In the genomic region with DNA sequence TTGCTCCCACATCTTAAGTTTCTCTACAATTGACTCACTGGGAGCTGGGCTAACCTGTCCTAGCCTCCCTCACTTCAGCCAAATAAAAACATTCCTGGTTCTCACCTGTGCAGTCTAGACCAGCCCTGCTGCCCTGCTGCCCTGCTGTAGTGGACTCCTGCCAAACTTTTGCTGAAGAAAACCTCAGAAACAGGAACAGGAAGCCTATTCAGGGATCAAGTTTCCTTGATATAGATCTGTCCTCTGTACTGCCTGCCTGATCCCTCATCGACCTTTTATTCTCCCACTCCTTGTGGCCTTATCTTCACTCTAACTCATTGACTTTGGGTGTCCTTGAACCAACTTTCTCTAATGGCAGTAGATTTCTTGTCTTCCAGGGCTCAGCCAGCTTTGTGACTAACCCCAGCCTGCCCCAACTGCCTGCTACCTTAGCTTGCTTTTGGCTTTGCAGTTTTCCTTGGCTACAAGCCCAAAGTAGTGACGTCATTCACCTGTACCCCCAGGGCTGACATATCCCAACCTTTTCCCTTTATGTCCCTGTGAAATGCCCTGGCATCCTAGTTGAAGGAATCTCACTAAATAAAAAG, we compare ENCODE assay signal across 11 cellular contexts.
DNase-seq lines count a peak whose midpoint lies in the region; ATAC-seq and TF ChIP-seq lines count a peak whose summit lies in the region.
"Had no signal": no experiment of that assay in that cellular context is flagged by ENCODE, and none has a peak within 500 bp of the region (broad histone marks: within the 10 kb centered on the region; RNA-seq: fewer than 3 reads in every experiment).

No MANE protein-coding gene starts in this region.

- no peak overlapping the region for H3K9ac ChIP-seq in DND-41 (ENCODE audit: low read depth, low read length)

- no peak for DNase-seq in DND-41
- peak; percentile 79 for DNase-seq in LoVo (ENCODE audit: low spot score)
- peak; percentile 23 to 96 for DNase-seq in T47D (ENCODE audit: low read depth in 1 of 2, low spot score in 1 of 2)
- no peak for DNase-seq in nephron progenitor cell
- no peak for DNase-seq in effector memory CD8-positive, alpha-beta T cell
- no peak for DNase-seq in T-helper 17 cell
- DNase-seq: activated CD8-positive, alpha-beta memory T cell treated with anti-CD3 and anti-CD28 coated beads, Interleukin-2, amount 50 U/mL, for 4 hours; stimulated activated naive B cell treated with anti-CD40 and anti-IgM and Interleukin-4, amounts not matched to agents 10 μg/mL and 1 μg/mL and 100 μg/mL, for 72 hours had no signal

- no peaks in the 10 kb centered on the region for H4K20me1 ChIP-seq in DND-41 (ENCODE audit: insufficient read depth, low read length)

- ATAC-seq in DND-41 (ENCODE audit: insufficient read depth, low read depth): peak; percentile 35; the same call in 1 of the 3 replicates
- ATAC-seq in effector memory CD8-positive, alpha-beta T cell (replicated peaks): no peak
- ATAC-seq in HG03354 (IDR thresholded peaks at IDR 0.05; ENCODE audit: poor library complexity, severe bottlenecking, unreplicated experiment): no peak
- ATAC-seq in HG02623 (IDR thresholded peaks at IDR 0.05; ENCODE audit: unreplicated experiment): no peak
- no peak for ATAC-seq in T-helper 17 cell
- ATAC-seq: stimulated activated naive B cell treated with anti-CD40 and anti-IgM and Interleukin-4, amounts not matched to agents 10 μg/mL and 1 μg/mL and 100 μg/mL, for 72 hours had no signal

- no peak overlapping the region for H3K4me3 Mint-ChIP-seq in nephron progenitor cell
- no peak overlapping the region for H3K4me3 Mint-ChIP-seq in effector memory CD8-positive, alpha-beta T cell
- no peak overlapping the region for H3K4me3 Mint-ChIP-seq in T-helper 17 cell
- H3K4me3 Mint-ChIP-seq: dendritic cell treated with granulocyte-macrophage colony-stimulating factor and Interleukin-4, amounts not matched to agents 40 ng/mL and 50 ng/mL, for 4 days; stimulated activated naive B cell treated with anti-CD40 and anti-IgM and Interleukin-4, amounts not matched to agents 10 μg/mL and 1 μg/mL and 100 μg/mL, for 72 hours had no signal

- H2AFZ ChIP-seq in DND-41 (ENCODE audit: low read depth, low read length): peak overlapping the region; percentile 10; the same call in 1 of the 2 replicates

- H3K79me2 ChIP-seq in DND-41 (ENCODE audit: insufficient read depth, low read length): no peaks in the 10 kb centered on the region

- no peak overlapping the region for H3K4me3 ChIP-seq in DND-41 (ENCODE audit: low read depth in 1 of 2, low read length in 2 of 2)

- peaks cover 5% of the 10 kb centered on the region for H3K9me3 Mint-ChIP-seq in nephron progenitor cell
- no peaks in the 10 kb centered on the region for H3K9me3 Mint-ChIP-seq in effector memory CD8-positive, alpha-beta T cell
- H3K9me3 Mint-ChIP-seq: dendritic cell treated with granulocyte-macrophage colony-stimulating factor and Interleukin-4, amounts not matched to agents 40 ng/mL and 50 ng/mL, for 4 days had no signal

- H3K27me3 Mint-ChIP-seq in nephron progenitor cell (ENCODE audit: low read depth, poor library complexity) (no peaks in the 10 kb centered on the region), T-helper 17 cell (peaks cover 8% of the 10 kb centered on the region)
- H3K27me3 Mint-ChIP-seq in effector memory CD8-positive, alpha-beta T cell: peaks cover 12 to 24% of the 10 kb centered on the region in 2 donors
- H3K27me3 Mint-ChIP-seq: dendritic cell treated with granulocyte-macrophage colony-stimulating factor and Interleukin-4, amounts not matched to agents 40 ng/mL and 50 ng/mL, for 4 days; stimulated activated naive B cell treated with anti-CD40 and anti-IgM and Interleukin-4, amounts not matched to agents 10 μg/mL and 1 μg/mL and 100 μg/mL, for 72 hours had no signal

- H3K4me1 Mint-ChIP-seq in nephron progenitor cell: peaks cover 28% of the 10 kb centered on the region
- H3K4me1 Mint-ChIP-seq in effector memory CD8-positive, alpha-beta T cell (ENCODE audit: low read depth in 2 of 2): no peaks in the 10 kb centered on the region
- H3K4me1 Mint-ChIP-seq in T-helper 17 cell: peaks cover 4% of the 10 kb centered on the region

- TF ChIP-seq CTCF in DND-41 (IDR thresholded peaks at IDR 0.05; ENCODE audit: borderline replicate concordance, extremely low read depth, low read length, poor library complexity, severe bottlenecking) (no peak), nephron progenitor cell (IDR thresholded peaks at IDR 0.05) (no peak)

- H3K27ac Mint-ChIP-seq in nephron progenitor cell (peak overlapping the region; percentile 30), T-helper 17 cell (no peak overlapping the region)
- no peak overlapping the region for H3K27ac Mint-ChIP-seq in effector memory CD8-positive, alpha-beta T cell
- H3K27ac Mint-ChIP-seq: dendritic cell treated with granulocyte-macrophage colony-stimulating factor and Interleukin-4, amounts not matched to agents 40 ng/mL and 50 ng/mL, for 4 days; stimulated activated naive B cell treated with anti-CD40 and anti-IgM and Interleukin-4, amounts not matched to agents 10 μg/mL and 1 μg/mL and 100 μg/mL, for 72 hours had no signal

- H3K4me2 ChIP-seq in DND-41 (ENCODE audit: insufficient read depth, low read length): no peak overlapping the region

- H3K36me3 ChIP-seq in DND-41 (ENCODE audit: insufficient read depth, low read length): no peaks in the 10 kb centered on the region

- H3K27me3 ChIP-seq in DND-41 (ENCODE audit: insufficient read depth, low read length, poor library complexity): no peaks in the 10 kb centered on the region

- H3K9me3 ChIP-seq in DND-41 (ENCODE audit: insufficient read depth, low read length, severe bottlenecking): no peaks in the 10 kb centered on the region
- no peaks in the 10 kb centered on the region for H3K9me3 ChIP-seq in T-helper 17 cell (ENCODE audit: control insufficient read depth, low read length, poor library complexity, severe bottlenecking)

- no peaks in the 10 kb centered on the region for H3K36me3 Mint-ChIP-seq in nephron progenitor cell (ENCODE audit: low read depth)
- H3K36me3 Mint-ChIP-seq in effector memory CD8-positive, alpha-beta T cell (ENCODE audit: insufficient read depth): no peaks in the 10 kb centered on the region
- H3K36me3 Mint-ChIP-seq in T-helper 17 cell (ENCODE audit: low read depth): peaks cover 2% of the 10 kb centered on the region
- H3K36me3 Mint-ChIP-seq: stimulated activated naive B cell treated with anti-CD40 and anti-IgM and Interleukin-4, amounts not matched to agents 10 μg/mL and 1 μg/mL and 100 μg/mL, for 72 hours had no signal

- peaks cover 8% of the 10 kb centered on the region for H3K4me1 ChIP-seq in DND-41 (ENCODE audit: insufficient read depth, low read length)

- peak overlapping the region; percentile 45; the same call in 1 of the 2 replicates for H3K27ac ChIP-seq in DND-41 (ENCODE audit: low read length)

- in situ Hi-C loops in T47D (cut with HindIII; ENCODE audit: low pct_unique_long_range_greater_than_20kb, low sequenced_read_pairs): no loop called here

Comparison
In these comparisons a context has a peak if more than half of its experiments do, and no peak if none do; other contexts are left out.
1. DNase-seq: peak in LoVo (single experiment) and T47D (2 of 2); none in DND-41 (single experiment), nephron progenitor cell (single experiment), effector memory CD8-positive, alpha-beta T cell (0 of 3) and T-helper 17 cell (0 of 3).